ENCODE assay signal across 12 cellular contexts in genomic region chr12:6507102-6507998, GRCh38. TPM values are rescaled to one million over a fixed set of nuclear protein-coding genes. Genes with fewer than 3 reads are reported as not detected.
DNase-seq lines count a peak whose midpoint lies in the region; ATAC-seq and TF ChIP-seq lines count a peak whose summit lies in the region.
"Had no signal": no experiment of that assay in that cellular context is flagged by ENCODE, and none has a peak within 500 bp of the region (broad histone marks: within the 10 kb centered on the region; RNA-seq: fewer than 3 reads in every experiment).

No MANE protein-coding gene starts in this region.

- no peaks in the 10 kb centered on the region for H4K20me1 ChIP-seq in hepatocyte (ENCODE audit: insufficient read depth, poor library complexity, severe bottlenecking)

- H3K9me3 ChIP-seq in hepatocyte (ENCODE audit: low read depth) (no peaks in the 10 kb centered on the region), testis (no peaks in the 10 kb centered on the region)
- H3K9me3 ChIP-seq: left ventricle myocardium inferior had no signal

- DNase-seq in activated CD4-positive, alpha-beta T cell treated with anti-CD3 and anti-CD28 coated beads, Interleukin-2, amount 10 ng/mL, durations not matched to agents 24 days and 14 days, result no peak
- no peak for DNase-seq in activated CD4-positive, alpha-beta T cell treated with anti-CD3 and anti-CD28 coated beads, Interleukin-2, amount 50 U/mL, for 4 hours
- DNase-seq in astrocyte of the spinal cord (ENCODE audit: low read depth, low spot score) (peak; percentile 20), hepatocyte (ENCODE audit: low spot score) (no peak), testis (no peak), left colon (no peak), erythroblast (lab: John Stamatoyannopoulos, UW) (no peak)
- DNase-seq: left ventricle myocardium inferior; NCI-H1930; stimulated activated CD4-positive, alpha-beta T cell treated with anti-CD3 and anti-CD28 coated beads, Interleukin-4, amount 100 ng/mL, for 1 hour; T-helper 9 cell had no signal

- in situ Hi-C loops in astrocyte of the spinal cord (cut with HindIII; ENCODE audit: low sequenced_read_pairs), result no loop called here

- H3K79me2 ChIP-seq in hepatocyte, result peaks cover 30% of the 10 kb centered on the region

- H3K9me3 Mint-ChIP-seq in activated CD4-positive, alpha-beta T cell treated with anti-CD3 and anti-CD28 coated beads, Interleukin-2, amount 10 ng/mL, durations not matched to agents 24 days and 14 days, result no peaks in the 10 kb centered on the region

- WGBS in hepatocyte (ENCODE audit: low lambda C conversion rate, missing lambda C conversion rate), result 52% methylated on average over 12 of the region's 12 CpGs
- WGBS in testis, 2 donors, result 66 to 75% methylated on average over 12 of the region's 12 CpGs

- H3K36me3 Mint-ChIP-seq in activated CD4-positive, alpha-beta T cell treated with anti-CD3 and anti-CD28 coated beads, Interleukin-2, amount 10 ng/mL, durations not matched to agents 24 days and 14 days (ENCODE audit: low read depth), result peaks cover 35% of the 10 kb centered on the region

- H3K4me1 Mint-ChIP-seq in activated CD4-positive, alpha-beta T cell treated with anti-CD3 and anti-CD28 coated beads, Interleukin-2, amount 10 ng/mL, durations not matched to agents 24 days and 14 days, result peaks cover 14% of the 10 kb centered on the region

- ATAC-seq in HG02885 (IDR thresholded peaks at IDR 0.05; ENCODE audit: poor library complexity, unreplicated experiment) (no peak), left colon (no peak)

- intact Hi-C loops in activated CD4-positive, alpha-beta T cell treated with anti-CD3 and anti-CD28 coated beads, Interleukin-2, amount 10 ng/mL, durations not matched to agents 24 days and 14 days (cut with micrococcal nuclease), result no loop called here
- intact Hi-C loops in testis (cut with DNase I; ENCODE audit: low total_unique reads), result no loop called here
- intact Hi-C loops in left colon (cut with DNase I, micrococcal nuclease), result no loop called here

- peak overlapping the region; percentile 27 for H3K4me2 ChIP-seq in hepatocyte

- no peaks in the 10 kb centered on the region for H3K36me3 ChIP-seq in hepatocyte (replicated peaks; ENCODE audit: insufficient read depth, low read depth)
- no peaks in the 10 kb centered on the region for H3K36me3 ChIP-seq in testis (ENCODE audit: low read depth, missing control alignments)

- H2AFZ ChIP-seq in hepatocyte, result peak overlapping the region; percentile 41

- H3K27ac ChIP-seq in hepatocyte (peak overlapping the region; percentile 81), testis (peak overlapping the region; percentile 22 to 69)
- H3K27ac ChIP-seq: left ventricle myocardium inferior had no signal

- peaks cover 4% of the 10 kb centered on the region for H3K4me1 ChIP-seq in hepatocyte (ENCODE audit: insufficient read depth)
- peaks cover 6% of the 10 kb centered on the region for H3K4me1 ChIP-seq in testis
- H3K4me1 ChIP-seq: left ventricle myocardium inferior had no signal

- no peaks in the 10 kb centered on the region for H3K27me3 ChIP-seq in hepatocyte
- no peaks in the 10 kb centered on the region for H3K27me3 ChIP-seq in testis

- peak overlapping the region; percentile 34 for H3K27ac Mint-ChIP-seq in activated CD4-positive, alpha-beta T cell treated with anti-CD3 and anti-CD28 coated beads, Interleukin-2, amount 10 ng/mL, durations not matched to agents 24 days and 14 days

- TF ChIP-seq POLR2A in testis (IDR thresholded peaks at IDR 0.05), result no peak
- TF ChIP-seq POLR2A in erythroblast (IDR thresholded peaks at IDR 0.05; ENCODE audit: low read length), result no peak

- H3K4me3 ChIP-seq in astrocyte of the spinal cord (ENCODE audit: low read depth, low read length) (no peak overlapping the region), hepatocyte (no peak overlapping the region), testis (no peak overlapping the region)
- H3K4me3 ChIP-seq: left ventricle myocardium inferior had no signal

- H3K27me3 Mint-ChIP-seq in activated CD4-positive, alpha-beta T cell treated with anti-CD3 and anti-CD28 coated beads, Interleukin-2, amount 10 ng/mL, durations not matched to agents 24 days and 14 days, result no peaks in the 10 kb centered on the region

- TF ChIP-seq CTCF in astrocyte of the spinal cord (IDR thresholded peaks at IDR 0.05; ENCODE audit: low read depth, low read length) (no peak), hepatocyte (IDR thresholded peaks at IDR 0.05; ENCODE audit: poor library complexity) (no peak), testis (IDR thresholded peaks at IDR 0.05) (no peak)

- no peaks in the 10 kb centered on the region for H3K9me2 ChIP-seq in hepatocyte (replicated peaks; ENCODE audit: insufficient read depth)

- H3K4me3 Mint-ChIP-seq in activated CD4-positive, alpha-beta T cell treated with anti-CD3 and anti-CD28 coated beads, Interleukin-2, amount 10 ng/mL, durations not matched to agents 24 days and 14 days, result no peak overlapping the region

RNA-seq across cellular contexts. Expression of gene NCAPD2, which starts 13.4 kb away (rescaled TPM):
- total RNA-seq in activated CD4-positive, alpha-beta T cell treated with anti-CD3 and anti-CD28 coated beads, Interleukin-2, amount 10 ng/mL, durations not matched to agents 24 days and 14 days, result 104 and 106 TPM in 2 replicates
- 26.7 and 31.4 TPM in 2 replicates for total RNA-seq in hepatocyte
- polyA plus RNA-seq in hepatocyte, result 13.7 and 17.4 TPM in 2 replicates
- total RNA-seq in testis, result 10 to 100 TPM; 42.9 to 43.1 TPM
- 46.6 TPM for polyA plus RNA-seq in testis (ENCODE audit: insufficient read depth, low read depth, low replicate concordance)
- total RNA-seq in left colon, result 10 to 100 TPM; 21.9 to 29.4 TPM

RNA-seq across cellular contexts. Expression of gene MRPL51, which starts 14.3 kb away (rescaled TPM):
- 277 and 280 TPM in 2 replicates for total RNA-seq in activated CD4-positive, alpha-beta T cell treated with anti-CD3 and anti-CD28 coated beads, Interleukin-2, amount 10 ng/mL, durations not matched to agents 24 days and 14 days
- total RNA-seq in hepatocyte (57.4 and 81.6 TPM in 2 replicates), testis (100 to 1,000 TPM; 106 to 135 TPM), left colon (100 to 1,000 TPM; 124 to 131 TPM)
- polyA plus RNA-seq in hepatocyte (231 and 267 TPM in 2 replicates), testis (ENCODE audit: insufficient read depth, low read depth, low replicate concordance) (343 TPM)

RNA-seq across cellular contexts. Expression of gene GAPDH, which starts 27.0 kb away (rescaled TPM):
- total RNA-seq in activated CD4-positive, alpha-beta T cell treated with anti-CD3 and anti-CD28 coated beads, Interleukin-2, amount 10 ng/mL, durations not matched to agents 24 days and 14 days, result 4,585 and 4,599 TPM in 2 replicates
- total RNA-seq in hepatocyte (1,719 and 1,827 TPM in 2 replicates), testis (1,000 to 10,000 TPM; 1,591 to 1,928 TPM), left colon (1,000 to 10,000 TPM; 2,230 to 2,756 TPM)
- polyA plus RNA-seq in hepatocyte (2,607 and 2,708 TPM in 2 replicates), testis (ENCODE audit: insufficient read depth, low read depth, low replicate concordance) (1,857 TPM)

RNA-seq across cellular contexts. Expression of gene VAMP1, which starts 36.9 kb away (rescaled TPM):
- 50.0 and 51.2 TPM in 2 replicates for total RNA-seq in activated CD4-positive, alpha-beta T cell treated with anti-CD3 and anti-CD28 coated beads, Interleukin-2, amount 10 ng/mL, durations not matched to agents 24 days and 14 days
- 0.88 and 5.0 TPM in 2 replicates for total RNA-seq in hepatocyte
- 5.9 and 8.0 TPM in 2 replicates for polyA plus RNA-seq in hepatocyte
- 10 to 100 TPM; 15.0 to 18.3 TPM for total RNA-seq in testis
- 12.7 TPM for polyA plus RNA-seq in testis (ENCODE audit: insufficient read depth, low read depth, low replicate concordance)
- 1 to 10 TPM; 4.2 to 6.3 TPM for total RNA-seq in left colon

RNA-seq across cellular contexts. Expression of gene IFFO1, which starts 48.5 kb away (rescaled TPM):
- 16.0 and 16.9 TPM in 2 replicates for total RNA-seq in activated CD4-positive, alpha-beta T cell treated with anti-CD3 and anti-CD28 coated beads, Interleukin-2, amount 10 ng/mL, durations not matched to agents 24 days and 14 days
- total RNA-seq in hepatocyte (5.4 and 7.5 TPM in 2 replicates), testis (10 to 100 TPM; 40.6 to 43.4 TPM), left colon (1 to 10 TPM; 3.8 to 7.2 TPM)
- polyA plus RNA-seq in hepatocyte (11.2 and 15.2 TPM in 2 replicates), testis (ENCODE audit: insufficient read depth, low read depth, low replicate concordance) (28.6 TPM)
